11 cellular contexts compared by ENCODE assay signal in the genomic region with DNA sequence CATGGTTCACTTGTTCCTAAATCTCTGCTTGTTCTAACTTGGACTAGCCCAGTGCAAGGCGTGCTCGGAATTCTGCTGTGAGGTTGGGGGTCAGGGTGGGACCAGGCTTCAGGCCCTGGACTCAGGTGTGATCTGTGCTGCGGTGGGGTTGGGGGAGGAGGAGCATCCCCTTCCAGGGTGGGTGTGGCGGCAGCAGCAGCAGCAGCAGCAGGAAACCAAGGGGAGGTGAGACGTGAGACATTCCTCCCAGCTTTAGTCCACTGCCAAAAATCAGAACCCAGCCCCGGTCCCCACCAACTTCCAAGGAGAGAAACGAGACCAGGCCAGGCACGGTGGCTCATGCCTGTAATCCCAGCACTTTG. TPM values are rescaled to one million over a fixed set of nuclear protein-coding genes. Genes with fewer than 3 reads are reported as not detected.
DNase-seq lines count a peak whose midpoint lies in the region; ATAC-seq and TF ChIP-seq lines count a peak whose summit lies in the region.
"Had no signal": no experiment of that assay in that cellular context is flagged by ENCODE, and none has a peak within 500 bp of the region (broad histone marks: within the 10 kb centered on the region; RNA-seq: fewer than 3 reads in every experiment).

No MANE protein-coding gene starts in this region.

- H3K27ac Mint-ChIP-seq in T-cell: no peak overlapping the region

- H3K9me3 ChIP-seq in duodenal mucosa (ENCODE audit: control insufficient read depth in 1 of 2, low read length in 2 of 2) (no peaks in the 10 kb centered on the region), muscle layer of duodenum (ENCODE audit: control insufficient read depth in 1 of 2, low read length in 2 of 2) (no peaks in the 10 kb centered on the region), transverse colon (no peaks in the 10 kb centered on the region)

- no peaks in the 10 kb centered on the region for H3K9me3 Mint-ChIP-seq in T-cell

- peaks cover 0 to 1% of the 10 kb centered on the region in 2 donors for H3K27me3 Mint-ChIP-seq in T-cell

- CTCF ChIA-PET in T-cell (lab: Charles Lee): no interaction called here

- H3K4me3 ChIP-seq in duodenal mucosa (ENCODE audit: low read depth in 1 of 2, low read length in 2 of 2) (no peak overlapping the region), muscle layer of duodenum (ENCODE audit: low read depth in 1 of 2, low read length in 2 of 2) (peak overlapping the region in 1 of 2 donors; percentile 23), transverse colon (no peak overlapping the region)

- no peak for TF ChIP-seq CTCF in transverse colon (IDR thresholded peaks at IDR 0.05)

- H3K4me1 ChIP-seq in duodenal mucosa (ENCODE audit: control insufficient read depth in 1 of 2, insufficient read depth in 2 of 2, low read length in 2 of 2) (peaks cover 29 to 31% of the 10 kb centered on the region in 2 donors), muscle layer of duodenum (ENCODE audit: control insufficient read depth in 1 of 2, insufficient read depth in 2 of 2, low read length in 2 of 2) (peaks cover 26 to 45% of the 10 kb centered on the region in 2 donors), transverse colon (peaks cover 43 to 58% (median 45%) of the 10 kb centered on the region in 4 donors)

- ATAC-seq in GM18861 (IDR thresholded peaks at IDR 0.05; ENCODE audit: unreplicated experiment) (no peak), T-cell (replicated peaks in 1 of 4) (no peak)

- no peaks in the 10 kb centered on the region for H3K36me3 Mint-ChIP-seq in T-cell

- no peak overlapping the region for H3K4me3 Mint-ChIP-seq in T-cell

- no peak overlapping the region for H3K9ac ChIP-seq in duodenal mucosa (ENCODE audit: low read depth in 1 of 2, low read length in 2 of 2)

- H3K27me3 ChIP-seq in duodenal mucosa (ENCODE audit: control insufficient read depth in 1 of 2, insufficient read depth in 2 of 2, low read length in 2 of 2): no peaks in the 10 kb centered on the region
- no peaks in the 10 kb centered on the region for H3K27me3 ChIP-seq in muscle layer of duodenum (ENCODE audit: low read depth, low read length)
- no peaks in the 10 kb centered on the region for H3K27me3 ChIP-seq in transverse colon

- no peak for TF ChIP-seq EP300 in transverse colon (IDR thresholded peaks at IDR 0.05; ENCODE audit: low read depth)

- TF ChIP-seq POLR2A in transverse colon (IDR thresholded peaks at IDR 0.05): no peak

- WGBS in transverse colon (ENCODE audit: low coverage in 1 of 2), 2 donors: 10 to 52% methylated on average over 2 to 8 of the region's 8 CpGs

- POLR2A ChIA-PET in T-cell (lab: Charles Lee): no interaction called here

- no peaks in the 10 kb centered on the region for H3K4me1 Mint-ChIP-seq in T-cell

- DNase-seq in NCI-H526 treated with DMSO at 0.1 percent for 48 hours (lab: John Stamatoyannopoulos, UW) (peak; percentile 35), transverse colon (no peak), NCI-H524 (lab: John Stamatoyannopoulos, UW) (no peak), T-cell (no peak)
- no peak for DNase-seq in stimulated activated CD4-positive, alpha-beta T cell treated with anti-CD3 and anti-CD28 coated beads, Interleukin-4, amount 100 ng/mL, for 4 hours
- DNase-seq: GDM1; KG1; stimulated activated CD4-positive, alpha-beta T cell treated with anti-CD3 and anti-CD28 coated beads, Interleukin-4, amount 100 ng/mL, for 24 hours had no signal

- H3K36me3 ChIP-seq in duodenal mucosa (ENCODE audit: control insufficient read depth in 1 of 2, insufficient read depth in 2 of 2, low read length in 2 of 2) (no peaks in the 10 kb centered on the region), muscle layer of duodenum (ENCODE audit: control insufficient read depth in 1 of 2, insufficient read depth in 2 of 2, low read length in 2 of 2) (peaks cover 0 to 10% of the 10 kb centered on the region in 2 donors), transverse colon (no peaks in the 10 kb centered on the region)

- H3K27ac ChIP-seq in duodenal mucosa (ENCODE audit: low read depth, low read length) (peak overlapping the region; percentile 52), muscle layer of duodenum (ENCODE audit: low read length) (peak overlapping the region; percentile 84), transverse colon (peak overlapping the region; percentile 78 to 94 (median 86))

- in situ Hi-C loops in transverse colon (cut with MboI; ENCODE audit: low pct_ligation_motif_present in 1 of 4, low pct_unique_long_range_greater_than_20kb in 1 of 4, low sequenced_read_pairs in 3 of 4): no loop called here

- intact Hi-C loops in transverse colon (cut with DNase I; ENCODE audit: low total_unique reads): no loop called here

RNA-seq across cellular contexts. Expression of a gene that starts 31.8 kb away (rescaled TPM):
- total RNA-seq in transverse colon: 10 to 100 TPM in 2 of 4 donors, 1 to 10 TPM in 2; 6.3 to 31.4 (median 12.7) TPM
- under 1 TPM in 3 of 5 donors, not detected in 2; 0.26 to 0.60 (median 0.46) TPM for total RNA-seq in T-cell

RNA-seq across cellular contexts. Expression of a gene that starts 39.7 kb away (rescaled TPM):
- 100 to 1,000 TPM; 138 to 294 (median 167) TPM for total RNA-seq in transverse colon
- 10 to 100 TPM; 40.8 to 58.6 (median 51.0) TPM for total RNA-seq in T-cell

RNA-seq across cellular contexts. Expression of a gene that starts 48.5 kb away (rescaled TPM):
- total RNA-seq in transverse colon (under 1 TPM in 1 of 4 donors, not detected in 3; 0.55 TPM), T-cell (1 to 10 TPM in 4 of 5 donors, under 1 TPM in 1; 0.79 to 5.0 (median 1.8) TPM)

Comparison
In these comparisons a context has a peak if more than half of its experiments do, and no peak if none do; other contexts are left out.
1. RNA of a gene that starts 31.8 kb away (total RNA-seq): 6.3 to 31.4 TPM in transverse colon; 0.26 to 0.60 TPM in T-cell; every median in the first group is over 4 times any median in the second.
2. Peak in every context shown above with its lines, with median percentiles within 50 percentile points of each other: H3K27ac ChIP-seq.